In genomic region chr20:40442181-40442963, GRCh38 we compare ENCODE assay signal across 13 cellular contexts.
DNase-seq lines count a peak whose midpoint lies in the region; ATAC-seq and TF ChIP-seq lines count a peak whose summit lies in the region.
"Had no signal": no experiment of that assay in that cellular context is flagged by ENCODE, and none has a peak within 500 bp of the region (broad histone marks: within the 10 kb centered on the region; RNA-seq: fewer than 3 reads in every experiment).

No MANE protein-coding gene starts in this region.

- H3K27ac Mint-ChIP-seq in nephron: peak overlapping the region; percentile 64 to 94 (median 88)
- no peak overlapping the region for H3K27ac Mint-ChIP-seq in activated CD4-positive, alpha-beta memory T cell treated with anti-CD3 and anti-CD28 coated beads, Interleukin-2, amount 10 ng/mL, durations not matched to agents 7 days and 5 days
- H3K27ac Mint-ChIP-seq: activated T-helper 17 cell treated with anti-CD3 and anti-CD28 coated beads, Interleukin-2, amount 50 U/mL, for 72 hours had no signal

- peaks cover 14% of the 10 kb centered on the region for H3K4me1 Mint-ChIP-seq in nephron
- no peaks in the 10 kb centered on the region for H3K4me1 Mint-ChIP-seq in activated CD4-positive, alpha-beta memory T cell treated with anti-CD3 and anti-CD28 coated beads, Interleukin-2, amount 10 ng/mL, durations not matched to agents 7 days and 5 days
- H3K4me1 Mint-ChIP-seq: activated T-helper 17 cell treated with anti-CD3 and anti-CD28 coated beads, Interleukin-2, amount 50 U/mL, for 72 hours had no signal

- peak overlapping the region; percentile 42 to 73 (median 72) for H3K4me3 Mint-ChIP-seq in nephron
- no peak overlapping the region for H3K4me3 Mint-ChIP-seq in activated CD4-positive, alpha-beta memory T cell treated with anti-CD3 and anti-CD28 coated beads, Interleukin-2, amount 10 ng/mL, durations not matched to agents 7 days and 5 days
- H3K4me3 Mint-ChIP-seq: activated T-helper 17 cell treated with anti-CD3 and anti-CD28 coated beads, Interleukin-2, amount 50 U/mL, for 72 hours had no signal

- TF ChIP-seq CTCF in epithelial cell of esophagus (IDR thresholded peaks at IDR 0.05; ENCODE audit: insufficient read depth, low read depth, low read length, missing control alignments) (peak; percentile 18), nephron (IDR thresholded peaks at IDR 0.05; ENCODE audit: unreplicated experiment in 3 of 3) (peak; percentile 45 to 58 (median 46))

- H3K36me3 ChIP-seq in MG63: no peaks in the 10 kb centered on the region
- H3K36me3 ChIP-seq: heart right ventricle had no signal

- no peaks in the 10 kb centered on the region for H3K27me3 ChIP-seq in MG63

- H3K4me3 ChIP-seq in MG63 (no peak overlapping the region), epithelial cell of esophagus (ENCODE audit: low read length) (no peak overlapping the region)
- H3K4me3 ChIP-seq: heart right ventricle, skin epidermis had no signal

- H3K36me3 Mint-ChIP-seq in nephron (ENCODE audit: low read depth): no peaks in the 10 kb centered on the region
- no peaks in the 10 kb centered on the region for H3K36me3 Mint-ChIP-seq in activated CD4-positive, alpha-beta memory T cell treated with anti-CD3 and anti-CD28 coated beads, Interleukin-2, amount 10 ng/mL, durations not matched to agents 7 days and 5 days (ENCODE audit: low read depth)

- no peaks in the 10 kb centered on the region for H3K9me3 ChIP-seq in MG63
- H3K9me3 ChIP-seq: heart right ventricle had no signal

- H3K9me3 Mint-ChIP-seq in nephron: no peaks in the 10 kb centered on the region
- H3K9me3 Mint-ChIP-seq in activated CD4-positive, alpha-beta memory T cell treated with anti-CD3 and anti-CD28 coated beads, Interleukin-2, amount 10 ng/mL, durations not matched to agents 7 days and 5 days: no peaks in the 10 kb centered on the region
- H3K9me3 Mint-ChIP-seq: activated T-helper 17 cell treated with anti-CD3 and anti-CD28 coated beads, Interleukin-2, amount 50 U/mL, for 72 hours had no signal

- H3K27me3 Mint-ChIP-seq in nephron (ENCODE audit: low read depth): no peaks in the 10 kb centered on the region
- H3K27me3 Mint-ChIP-seq in activated CD4-positive, alpha-beta memory T cell treated with anti-CD3 and anti-CD28 coated beads, Interleukin-2, amount 10 ng/mL, durations not matched to agents 7 days and 5 days: no peaks in the 10 kb centered on the region

- ATAC-seq in HG03175 (IDR thresholded peaks at IDR 0.05; ENCODE audit: unreplicated experiment): no peak
- ATAC-seq: activated CD4-positive, CD25-positive, alpha-beta regulatory T cell treated with anti-CD3 and anti-CD28 coated beads, Interleukin-2, amount 50 U/mL, for 24 hours; activated T-helper 17 cell treated with anti-CD3 and anti-CD28 coated beads, Interleukin-2, amount 50 U/mL, for 72 hours had no signal

- CTCF ChIA-PET in activated CD4-positive, alpha-beta memory T cell treated with anti-CD3 and anti-CD28 coated beads, Interleukin-2, amount 10 ng/mL, durations not matched to agents 7 days and 5 days (lab: Charles Lee): no interaction called here

- POLR2A ChIA-PET in activated CD4-positive, alpha-beta memory T cell treated with anti-CD3 and anti-CD28 coated beads, Interleukin-2, amount 10 ng/mL, durations not matched to agents 7 days and 5 days (lab: Charles Lee): no interaction called here

- DNase-seq in GM03348 (ENCODE audit: low spot score) (peak; percentile 25), MG63 (peak; percentile 45), epithelial cell of esophagus (ENCODE audit: low read depth) (no peak), HuH-7 (ENCODE audit: low spot score) (no peak), medulla oblongata (ENCODE audit: extremely low spot score) (no peak)
- no peak for DNase-seq in activated CD4-positive, alpha-beta memory T cell treated with anti-CD3 and anti-CD28 coated beads, Interleukin-2, amount 10 ng/mL, durations not matched to agents 7 days and 5 days
- DNase-seq: DND-41, heart right ventricle had no signal

Comparison
In these comparisons a context has a peak if more than half of its experiments do, and no peak if none do; other contexts are left out.
1. DNase-seq: peak in GM03348 (single experiment) and MG63 (single experiment); none in epithelial cell of esophagus (single experiment), HuH-7 (single experiment), activated CD4-positive, alpha-beta memory T cell treated with anti-CD3 and anti-CD28 coated beads, Interleukin-2, amount 10 ng/mL, durations not matched to agents 7 days and 5 days (single experiment) and medulla oblongata (single experiment).